Comparison of ENCODE assay signal across 12 cellular contexts in genomic region chr16:1247903-1248537, GRCh38. TPM values are rescaled to one million over a fixed set of nuclear protein-coding genes. Genes with fewer than 3 reads are reported as not detected.
"Had no signal": no experiment of that assay in that cellular context is flagged by ENCODE, and none has a peak within 500 bp of the region (broad histone marks: within the 10 kb centered on the region; RNA-seq: fewer than 3 reads in every experiment).

No MANE protein-coding gene starts in this region.

RNA-seq across cellular contexts. Expression of gene TPSAB1, which starts 7.5 kb away (rescaled TPM):
- total RNA-seq: activated CD4-positive, alpha-beta memory T cell treated with anti-CD3 and anti-CD28 coated beads, Interleukin-2, amount 10 ng/mL, durations not matched to agents 7 days and 5 days; activated CD4-positive, alpha-beta T cell treated with anti-CD3 and anti-CD28 coated beads, Interleukin-2, amount 10 ng/mL, durations not matched to agents 7 days and 5 days; cardiac muscle cell; dermis microvascular lymphatic vessel endothelial cell; fibroblast of lung; fibroblast of villous mesenchyme; glomerular endothelial cell; T-helper 2 cell treated with Interferon-gamma antibody and Interleukin-4, amounts not matched to agents 100 ng/mL and 5 ng/mL, for 36 hours; WTC11 had no signal
- polyA plus RNA-seq: cardiac muscle cell, fibroblast of lung had no signal

RNA-seq across cellular contexts. Expression of gene TPSD1, which starts 7.8 kb away (rescaled TPM):
- total RNA-seq: activated CD4-positive, alpha-beta memory T cell treated with anti-CD3 and anti-CD28 coated beads, Interleukin-2, amount 10 ng/mL, durations not matched to agents 7 days and 5 days; activated CD4-positive, alpha-beta T cell treated with anti-CD3 and anti-CD28 coated beads, Interleukin-2, amount 10 ng/mL, durations not matched to agents 7 days and 5 days; activated T-cell treated with anti-CD3 and anti-CD28 coated beads, Interleukin-2, amount 50 U/mL, for 72 hours; cardiac muscle cell; dermis microvascular lymphatic vessel endothelial cell; fibroblast of lung; fibroblast of villous mesenchyme; glomerular endothelial cell; T-helper 2 cell treated with Interferon-gamma antibody and Interleukin-4, amounts not matched to agents 100 ng/mL and 5 ng/mL, for 36 hours had no signal
- polyA plus RNA-seq: cardiac muscle cell, fibroblast of lung had no signal

RNA-seq across cellular contexts. Expression of gene TPSB2, which starts 18.0 kb away (rescaled TPM):
- total RNA-seq: activated CD4-positive, alpha-beta memory T cell treated with anti-CD3 and anti-CD28 coated beads, Interleukin-2, amount 10 ng/mL, durations not matched to agents 7 days and 5 days; activated CD4-positive, alpha-beta T cell treated with anti-CD3 and anti-CD28 coated beads, Interleukin-2, amount 10 ng/mL, durations not matched to agents 7 days and 5 days; cardiac muscle cell; dermis microvascular lymphatic vessel endothelial cell; fibroblast of lung; fibroblast of villous mesenchyme; glomerular endothelial cell; T-helper 2 cell treated with Interferon-gamma antibody and Interleukin-4, amounts not matched to agents 100 ng/mL and 5 ng/mL, for 36 hours had no signal
- polyA plus RNA-seq: cardiac muscle cell, fibroblast of lung had no signal

RNA-seq across cellular contexts. Expression of gene TPSG1, which starts 23.0 kb away (rescaled TPM):
- total RNA-seq: activated CD4-positive, alpha-beta memory T cell treated with anti-CD3 and anti-CD28 coated beads, Interleukin-2, amount 10 ng/mL, durations not matched to agents 7 days and 5 days; activated CD4-positive, alpha-beta T cell treated with anti-CD3 and anti-CD28 coated beads, Interleukin-2, amount 10 ng/mL, durations not matched to agents 7 days and 5 days; body of pancreas; cardiac muscle cell; dermis microvascular lymphatic vessel endothelial cell; fibroblast of lung; fibroblast of villous mesenchyme; glomerular endothelial cell; T-cell; T-helper 2 cell treated with Interferon-gamma antibody and Interleukin-4, amounts not matched to agents 100 ng/mL and 5 ng/mL, for 36 hours; WTC11 had no signal
- polyA plus RNA-seq: fibroblast of lung had no signal
